In genomic region chr1:150243003-150243402, GRCh38 we compare ENCODE assay signal across 19 cellular contexts. TPM values are rescaled to one million over a fixed set of nuclear protein-coding genes. Genes with fewer than 3 reads are reported as not detected.
DNase-seq lines count a peak whose midpoint lies in the region; ATAC-seq, FAIRE-seq and TF ChIP-seq lines count a peak whose summit lies in the region.
"Had no signal": no experiment of that assay in that cellular context is flagged by ENCODE, and none has a peak within 500 bp of the region (broad histone marks: within the 10 kb centered on the region; RNA-seq: fewer than 3 reads in every experiment).

No MANE protein-coding gene starts in this region.

- CTCF ChIA-PET in activated CD8-positive, alpha-beta memory T cell treated with anti-CD3 and anti-CD28 coated beads, Interleukin-2, amount 10 ng/mL, durations not matched to agents 7 days and 5 days (lab: Charles Lee): interaction anchor here (1.0 kb wide), 1 partner anchor 12 kb away, joined by 3 read pairs; no protein-coding TSS in a partner anchor

- H3K27me3 ChIP-seq in right cardiac atrium (ENCODE audit: control insufficient read depth, insufficient read depth) (no peaks in the 10 kb centered on the region), sigmoid colon (no peaks in the 10 kb centered on the region)
- H3K27me3 ChIP-seq: BLaER1 had no signal

- H3K9me3 Mint-ChIP-seq in activated CD8-positive, alpha-beta memory T cell treated with anti-CD3 and anti-CD28 coated beads, Interleukin-2, amount 10 ng/mL, durations not matched to agents 7 days and 5 days (ENCODE audit: low read depth): no peaks in the 10 kb centered on the region
- H3K9me3 Mint-ChIP-seq: CD4-positive, CD25-positive, alpha-beta regulatory T cell; GM23338 had no signal

- TF ChIP-seq EP300 in sigmoid colon (IDR thresholded peaks at IDR 0.05): no peak

- DNase-seq in activated CD8-positive, alpha-beta memory T cell treated with anti-CD3 and anti-CD28 coated beads, Interleukin-2, amount 10 ng/mL, durations not matched to agents 7 days and 5 days: peak; percentile 19
- DNase-seq in activated CD8-positive, alpha-beta memory T cell treated with anti-CD3 and anti-CD28 coated beads for 24 hours: no peak
- DNase-seq in GM19239 (ENCODE audit: insufficient read length, low spot score) (no peak), right cardiac atrium (peak in 2 of 3 donors; percentile 78 to 80), sigmoid colon (peak; percentile 78), NCI-H2227 (lab: John Stamatoyannopoulos, UW; ENCODE audit: unreplicated experiment) (no peak), NCI-H187 (lab: John Stamatoyannopoulos, UW) (no peak), C1 segment of cervical spinal cord (lab: John Stamatoyannopoulos, UW) (no peak)
- DNase-seq: 8988T; AML-193; CD4-positive, CD25-positive, alpha-beta regulatory T cell; DMS79; EL; H7 had no signal

- H3K36me3 Mint-ChIP-seq in activated CD8-positive, alpha-beta memory T cell treated with anti-CD3 and anti-CD28 coated beads, Interleukin-2, amount 10 ng/mL, durations not matched to agents 7 days and 5 days: no peaks in the 10 kb centered on the region
- H3K36me3 Mint-ChIP-seq: CD4-positive, CD25-positive, alpha-beta regulatory T cell had no signal

- no peaks in the 10 kb centered on the region for H3K36me3 ChIP-seq in sigmoid colon
- H3K36me3 ChIP-seq: BLaER1 had no signal

- H3K4me1 Mint-ChIP-seq in activated CD8-positive, alpha-beta memory T cell treated with anti-CD3 and anti-CD28 coated beads, Interleukin-2, amount 10 ng/mL, durations not matched to agents 7 days and 5 days: no peaks in the 10 kb centered on the region
- H3K4me1 Mint-ChIP-seq: CD4-positive, CD25-positive, alpha-beta regulatory T cell; GM23338 had no signal

- H3K27ac Mint-ChIP-seq in activated CD8-positive, alpha-beta memory T cell treated with anti-CD3 and anti-CD28 coated beads, Interleukin-2, amount 10 ng/mL, durations not matched to agents 7 days and 5 days: no peak overlapping the region
- H3K27ac Mint-ChIP-seq: CD4-positive, CD25-positive, alpha-beta regulatory T cell; GM23338 had no signal

- WGBS in right cardiac atrium: 69% methylated on average over 3 of the region's 3 CpGs
- WGBS in sigmoid colon, 2 donors: 91 to 95% methylated on average over 3 of the region's 3 CpGs

- no peaks in the 10 kb centered on the region for H3K4me1 ChIP-seq in right cardiac atrium (ENCODE audit: control insufficient read depth, insufficient read depth, low read length)
- no peaks in the 10 kb centered on the region for H3K4me1 ChIP-seq in sigmoid colon
- H3K4me1 ChIP-seq: BLaER1 had no signal

- intact Hi-C loops in right cardiac atrium (cut with DNase I): no loop called here
- intact Hi-C loops in sigmoid colon (cut with DNase I): loop anchor here (10.0 kb wide), 1 partner anchor 292 kb away; no protein-coding TSS in a partner anchor

- H3K27ac ChIP-seq in right cardiac atrium (ENCODE audit: low read length): no peak overlapping the region
- no peak overlapping the region for H3K27ac ChIP-seq in sigmoid colon
- H3K27ac ChIP-seq: BLaER1 had no signal

- no peak overlapping the region for H3K4me3 Mint-ChIP-seq in activated CD8-positive, alpha-beta memory T cell treated with anti-CD3 and anti-CD28 coated beads, Interleukin-2, amount 10 ng/mL, durations not matched to agents 7 days and 5 days
- H3K4me3 Mint-ChIP-seq: CD4-positive, CD25-positive, alpha-beta regulatory T cell; GM23338 had no signal

- H3K4me3 ChIP-seq in right cardiac atrium (ENCODE audit: low read length) (no peak overlapping the region), sigmoid colon (no peak overlapping the region)
- H3K4me3 ChIP-seq: BLaER1, GM23338 had no signal

- no peak for ATAC-seq in activated CD8-positive, alpha-beta memory T cell treated with anti-CD3 and anti-CD28 coated beads, Interleukin-2, amount 10 ng/mL, durations not matched to agents 7 days and 5 days
- ATAC-seq in right cardiac atrium: peak; percentile 34 to 75
- ATAC-seq: GM23338 had no signal

- no peak for TF ChIP-seq CTCF in sigmoid colon (IDR thresholded peaks at IDR 0.05)

- H3K27me3 Mint-ChIP-seq in activated CD8-positive, alpha-beta memory T cell treated with anti-CD3 and anti-CD28 coated beads, Interleukin-2, amount 10 ng/mL, durations not matched to agents 7 days and 5 days: peaks cover 6% of the 10 kb centered on the region

- peak; percentile 23 for FAIRE-seq in GM19239 (lab: Jason Lieb, UNC)
- FAIRE-seq: G401.6, GM12891 had no signal

- TF ChIP-seq POLR2A in sigmoid colon (IDR thresholded peaks at IDR 0.05): no peak

- H3K9me3 ChIP-seq in right cardiac atrium (ENCODE audit: control insufficient read depth, low read length): no peaks in the 10 kb centered on the region
- H3K9me3 ChIP-seq in sigmoid colon: no peaks in the 10 kb centered on the region
- H3K9me3 ChIP-seq: BLaER1 had no signal

RNA-seq across cellular contexts. Expression of gene ANP32E, which starts 7.1 kb away (rescaled TPM):
- total RNA-seq in activated CD8-positive, alpha-beta memory T cell treated with anti-CD3 and anti-CD28 coated beads, Interleukin-2, amount 10 ng/mL, durations not matched to agents 7 days and 5 days: 100 to 1,000 TPM; 130 to 173 TPM
- 10 to 100 TPM; 27.7 to 36.3 (median 29.7) TPM for total RNA-seq in right cardiac atrium
- polyA plus RNA-seq in right cardiac atrium: 23.7 TPM
- total RNA-seq in sigmoid colon: 10 to 100 TPM; 11.9 to 25.5 (median 20.1) TPM
- polyA plus RNA-seq in sigmoid colon: 10 to 100 TPM; 11.4 to 32.6 (median 11.8) TPM

RNA-seq across cellular contexts. Expression of gene CA14, which starts 14.6 kb away (rescaled TPM):
- total RNA-seq in activated CD8-positive, alpha-beta memory T cell treated with anti-CD3 and anti-CD28 coated beads, Interleukin-2, amount 10 ng/mL, durations not matched to agents 7 days and 5 days: not detected
- 10 to 100 TPM in 3 of 4 donors, 1 to 10 TPM in 1; 6.9 to 22.6 (median 16.3) TPM for total RNA-seq in right cardiac atrium
- 28.3 TPM for polyA plus RNA-seq in right cardiac atrium
- total RNA-seq in sigmoid colon: 1 to 10 TPM; 1.4 to 4.3 (median 1.5) TPM
- under 1 TPM in 1 of 3 donors, not detected in 2; 0.35 TPM for polyA plus RNA-seq in sigmoid colon
- total RNA-seq: CD4-positive, CD25-positive, alpha-beta regulatory T cell; HT-29 had no signal

RNA-seq across cellular contexts. Expression of gene APH1A, which starts 25.8 kb away (rescaled TPM):
- total RNA-seq in activated CD8-positive, alpha-beta memory T cell treated with anti-CD3 and anti-CD28 coated beads, Interleukin-2, amount 10 ng/mL, durations not matched to agents 7 days and 5 days: 100 to 1,000 TPM; 122 to 142 TPM
- total RNA-seq in right cardiac atrium (10 to 100 TPM; 71.3 to 84.2 (median 73.4) TPM), sigmoid colon (10 to 100 TPM; 44.6 to 59.2 (median 48.0) TPM)
- polyA plus RNA-seq in right cardiac atrium (80.0 TPM), sigmoid colon (100 to 1,000 TPM; 134 to 228 (median 145) TPM)

RNA-seq across cellular contexts. Expression of gene C1orf54, which starts 29.6 kb away (rescaled TPM):
- total RNA-seq in activated CD8-positive, alpha-beta memory T cell treated with anti-CD3 and anti-CD28 coated beads, Interleukin-2, amount 10 ng/mL, durations not matched to agents 7 days and 5 days: 1 to 10 TPM in 1 of 2 experiments, under 1 TPM in 1; 0.40 to 1.8 TPM
- total RNA-seq in right cardiac atrium (10 to 100 TPM; 10.4 to 12.0 (median 10.6) TPM), sigmoid colon (10 to 100 TPM; 14.8 to 49.7 (median 39.4) TPM)
- polyA plus RNA-seq in right cardiac atrium (15.6 TPM), sigmoid colon (10 to 100 TPM; 15.7 to 27.0 (median 23.8) TPM)

RNA-seq across cellular contexts. Expression of gene CIART, which starts 39.4 kb away (rescaled TPM):
- total RNA-seq in activated CD8-positive, alpha-beta memory T cell treated with anti-CD3 and anti-CD28 coated beads, Interleukin-2, amount 10 ng/mL, durations not matched to agents 7 days and 5 days: 1 to 10 TPM in 1 of 2 experiments, under 1 TPM in 1; 0.44 to 1.7 TPM
- total RNA-seq in right cardiac atrium (10 to 100 TPM in 3 of 4 donors, 1 to 10 TPM in 1; 5.5 to 20.4 (median 11.4) TPM), sigmoid colon (10 to 100 TPM; 11.4 to 15.3 (median 13.5) TPM)
- polyA plus RNA-seq in right cardiac atrium (14.1 TPM), sigmoid colon (1 to 10 TPM in 2 of 3 donors, not detected in 1; 2.5 to 4.2 TPM)
- total RNA-seq: HT-29 had no signal

Comparison
In these comparisons a context has a peak if more than half of its experiments do, and no peak if none do; other contexts are left out.
1. DNase-seq: peak in activated CD8-positive, alpha-beta memory T cell treated with anti-CD3 and anti-CD28 coated beads, Interleukin-2, amount 10 ng/mL, durations not matched to agents 7 days and 5 days (single experiment), right cardiac atrium (2 of 3) and sigmoid colon (single experiment); none in activated CD8-positive, alpha-beta memory T cell treated with anti-CD3 and anti-CD28 coated beads for 24 hours (single experiment), GM19239 (single experiment), NCI-H2227 (single experiment), NCI-H187 (0 of 2) and C1 segment of cervical spinal cord (0 of 14).